ENCODE assay signal across 1 cellular context in the genomic region with DNA sequence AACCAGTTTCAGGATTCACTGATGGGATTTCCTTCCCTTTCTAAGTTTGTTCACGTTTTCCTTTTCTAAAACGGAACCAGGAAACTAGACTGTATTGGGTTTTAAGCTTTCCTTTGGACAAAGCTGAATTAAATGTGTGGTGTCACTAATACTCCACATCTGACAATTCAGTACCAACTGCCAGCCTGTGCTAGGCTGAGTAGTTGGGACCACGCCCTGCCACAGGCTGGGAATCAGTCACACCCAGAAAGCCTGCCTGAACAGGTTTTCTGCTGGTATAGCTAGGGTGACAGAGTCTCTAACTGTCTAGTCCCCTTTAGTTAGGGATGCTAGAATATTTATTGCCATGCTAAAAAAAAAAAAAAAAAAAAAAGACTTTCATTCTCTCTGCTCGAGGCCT.
TF ChIP-seq lines count a peak whose summit lies in the region.

No MANE protein-coding gene starts in this region.

TF ChIP-seq in HCT116, 20 proteins besides CTCF, POLR2A, EP300 and RAD21 (continued from another document):
- TF ChIP-seq, protein P1, sequence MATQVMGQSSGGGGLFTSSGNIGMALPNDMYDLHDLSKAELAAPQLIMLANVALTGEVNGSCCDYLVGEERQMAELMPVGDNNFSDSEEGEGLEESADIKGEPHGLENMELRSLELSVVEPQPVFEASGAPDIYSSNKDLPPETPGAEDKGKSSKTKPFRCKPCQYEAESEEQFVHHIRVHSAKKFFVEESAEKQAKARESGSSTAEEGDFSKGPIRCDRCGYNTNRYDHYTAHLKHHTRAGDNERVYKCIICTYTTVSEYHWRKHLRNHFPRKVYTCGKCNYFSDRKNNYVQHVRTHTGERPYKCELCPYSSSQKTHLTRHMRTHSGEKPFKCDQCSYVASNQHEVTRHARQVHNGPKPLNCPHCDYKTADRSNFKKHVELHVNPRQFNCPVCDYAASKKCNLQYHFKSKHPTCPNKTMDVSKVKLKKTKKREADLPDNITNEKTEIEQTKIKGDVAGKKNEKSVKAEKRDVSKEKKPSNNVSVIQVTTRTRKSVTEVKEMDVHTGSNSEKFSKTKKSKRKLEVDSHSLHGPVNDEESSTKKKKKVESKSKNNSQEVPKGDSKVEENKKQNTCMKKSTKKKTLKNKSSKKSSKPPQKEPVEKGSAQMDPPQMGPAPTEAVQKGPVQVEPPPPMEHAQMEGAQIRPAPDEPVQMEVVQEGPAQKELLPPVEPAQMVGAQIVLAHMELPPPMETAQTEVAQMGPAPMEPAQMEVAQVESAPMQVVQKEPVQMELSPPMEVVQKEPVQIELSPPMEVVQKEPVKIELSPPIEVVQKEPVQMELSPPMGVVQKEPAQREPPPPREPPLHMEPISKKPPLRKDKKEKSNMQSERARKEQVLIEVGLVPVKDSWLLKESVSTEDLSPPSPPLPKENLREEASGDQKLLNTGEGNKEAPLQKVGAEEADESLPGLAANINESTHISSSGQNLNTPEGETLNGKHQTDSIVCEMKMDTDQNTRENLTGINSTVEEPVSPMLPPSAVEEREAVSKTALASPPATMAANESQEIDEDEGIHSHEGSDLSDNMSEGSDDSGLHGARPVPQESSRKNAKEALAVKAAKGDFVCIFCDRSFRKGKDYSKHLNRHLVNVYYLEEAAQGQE (IDR thresholded peaks at IDR 0.05; ENCODE audit: low read depth) = no peak
- no peak for TF ChIP-seq EZH2phosphoT487 (IDR thresholded peaks at IDR 0.05; ENCODE audit: borderline replicate concordance)
TF ChIP-seq in HCT116: peak in this region for 0.
